In the genomic region with DNA sequence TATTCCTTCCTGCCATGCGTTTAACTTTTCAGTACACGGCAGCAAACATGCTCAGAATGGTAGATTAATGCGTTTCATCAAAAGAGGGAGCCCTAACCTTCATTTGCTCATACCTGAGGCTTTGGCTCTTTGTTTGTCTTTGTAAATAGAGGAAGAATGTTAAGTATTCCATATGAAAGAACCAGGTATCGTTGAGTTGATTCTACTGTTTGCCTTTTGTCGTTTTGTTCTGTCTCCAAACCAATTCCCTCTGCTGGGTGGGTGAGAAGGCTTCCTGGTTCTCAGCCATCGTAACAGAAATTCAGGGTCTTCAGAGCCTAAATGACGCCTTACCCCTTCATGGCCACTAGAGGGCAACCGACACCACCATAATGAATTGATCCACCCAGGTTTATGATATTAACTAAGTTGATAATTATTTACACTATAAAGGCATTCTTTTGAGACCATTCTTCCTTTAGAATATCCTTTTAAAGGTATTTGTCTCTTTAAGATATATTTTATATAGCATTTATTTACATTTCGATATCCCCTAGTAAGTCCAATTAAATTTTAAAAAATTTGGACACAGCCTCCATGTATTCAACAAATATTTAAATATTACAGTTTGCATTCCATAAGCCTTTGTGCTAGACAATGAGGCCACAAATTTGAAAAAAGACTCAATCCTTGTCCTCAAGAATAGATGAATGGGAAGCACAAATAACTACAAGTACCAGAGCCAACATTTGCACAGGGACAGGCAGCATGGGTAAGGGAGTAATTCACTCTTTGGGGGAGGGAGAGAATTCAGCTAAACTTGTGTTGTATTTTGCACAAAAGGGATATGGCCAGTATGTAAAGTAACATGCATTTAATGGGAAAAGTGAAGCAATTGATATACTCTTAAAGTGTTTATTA, we compare ENCODE assay signal across 8 cellular contexts. TPM values are rescaled to one million over a fixed set of nuclear protein-coding genes. Genes with fewer than 3 reads are reported as not detected.
DNase-seq lines count a peak whose midpoint lies in the region; ATAC-seq lines count a peak whose summit lies in the region.

No MANE protein-coding gene starts in this region.

- DNase-seq in CD1c-positive myeloid dendritic cell (ENCODE audit: extremely low spot score): peak; percentile 75
- DNase-seq in GM19240 (ENCODE audit: insufficient read length, low spot score): peak; percentile 64
- DNase-seq in NCI-H446 treated with DMSO at 0.1 percent for 48 hours (lab: John Stamatoyannopoulos, UW): peak; percentile 21
- DNase-seq in activated CD4-positive, alpha-beta T cell treated with anti-CD3 and anti-CD28 coated beads, Interleukin-2, amount 10 ng/mL, durations not matched to agents 24 days and 14 days: peak; percentile 82
- DNase-seq in effector CD4-positive, alpha-beta T cell: peak; percentile 35
- DNase-seq in memory B cell (ENCODE audit: low spot score in 2 of 2): peak; percentile 46 to 72
- peak; percentile 7 to 16 for DNase-seq in stimulated activated CD8-positive, alpha-beta memory T cell treated with anti-CD3 and anti-CD28 coated beads, Interleukin-7, amount 100 ng/mL, for 1 hour (ENCODE audit: low read depth in 2 of 2)

- H3K27me3 Mint-ChIP-seq in activated CD4-positive, alpha-beta T cell treated with anti-CD3 and anti-CD28 coated beads, Interleukin-2, amount 10 ng/mL, durations not matched to agents 24 days and 14 days: peaks cover 2% of the 10 kb centered on the region
- peaks cover 6% of the 10 kb centered on the region for H3K27me3 Mint-ChIP-seq in memory B cell

- H3K4me1 Mint-ChIP-seq in activated CD4-positive, alpha-beta T cell treated with anti-CD3 and anti-CD28 coated beads, Interleukin-2, amount 10 ng/mL, durations not matched to agents 24 days and 14 days: peaks cover 2% of the 10 kb centered on the region
- peaks cover 7% of the 10 kb centered on the region for H3K4me1 Mint-ChIP-seq in memory B cell

- no peaks in the 10 kb centered on the region for H3K9me3 Mint-ChIP-seq in activated CD4-positive, alpha-beta T cell treated with anti-CD3 and anti-CD28 coated beads, Interleukin-2, amount 10 ng/mL, durations not matched to agents 24 days and 14 days
- no peaks in the 10 kb centered on the region for H3K9me3 Mint-ChIP-seq in memory B cell

- intact Hi-C loops in activated CD4-positive, alpha-beta T cell treated with anti-CD3 and anti-CD28 coated beads, Interleukin-2, amount 10 ng/mL, durations not matched to agents 24 days and 14 days (cut with micrococcal nuclease): loop anchor here (1.0 to 5.0 kb wide), 5 partner anchors 96 to 401 kb away; a partner anchor contains a TSS

- peak overlapping the region; percentile 11 for H3K27ac Mint-ChIP-seq in activated CD4-positive, alpha-beta T cell treated with anti-CD3 and anti-CD28 coated beads, Interleukin-2, amount 10 ng/mL, durations not matched to agents 24 days and 14 days
- peak overlapping the region; percentile 80 for H3K27ac Mint-ChIP-seq in memory B cell

- H3K4me3 Mint-ChIP-seq in activated CD4-positive, alpha-beta T cell treated with anti-CD3 and anti-CD28 coated beads, Interleukin-2, amount 10 ng/mL, durations not matched to agents 24 days and 14 days: peak overlapping the region; percentile 81
- peak overlapping the region; percentile 87 for H3K4me3 Mint-ChIP-seq in memory B cell

- no peaks in the 10 kb centered on the region for H3K36me3 Mint-ChIP-seq in activated CD4-positive, alpha-beta T cell treated with anti-CD3 and anti-CD28 coated beads, Interleukin-2, amount 10 ng/mL, durations not matched to agents 24 days and 14 days (ENCODE audit: low read depth)
- no peaks in the 10 kb centered on the region for H3K36me3 Mint-ChIP-seq in memory B cell

- ATAC-seq in HG03354 (IDR thresholded peaks at IDR 0.05; ENCODE audit: poor library complexity, severe bottlenecking, unreplicated experiment): peak; percentile 93
- ATAC-seq in memory B cell (ENCODE audit: low read depth): peak; percentile 91

RNA-seq across cellular contexts. Expression of a gene that starts 48.1 kb away (rescaled TPM):
- 61.8 and 71.8 TPM in 2 replicates for total RNA-seq in activated CD4-positive, alpha-beta T cell treated with anti-CD3 and anti-CD28 coated beads, Interleukin-2, amount 10 ng/mL, durations not matched to agents 24 days and 14 days

RNA-seq across cellular contexts. Expression of a gene that starts 48.8 kb away (rescaled TPM):
- 1.2 and 1.3 TPM in 2 replicates for total RNA-seq in activated CD4-positive, alpha-beta T cell treated with anti-CD3 and anti-CD28 coated beads, Interleukin-2, amount 10 ng/mL, durations not matched to agents 24 days and 14 days

Comparison
In these comparisons a context has a peak if more than half of its experiments do, and no peak if none do; other contexts are left out.
1. Peak in every context shown above with its lines: DNase-seq and ATAC-seq.
2. DNase-seq: peak in every context shown above with its lines; median percentile 82 in activated CD4-positive, alpha-beta T cell treated with anti-CD3 and anti-CD28 coated beads, Interleukin-2, amount 10 ng/mL, durations not matched to agents 24 days and 14 days; 75 in CD1c-positive myeloid dendritic cell; 64 in GM19240; 59 in memory B cell; 35 in effector CD4-positive, alpha-beta T cell; 21 in NCI-H446 treated with DMSO at 0.1 percent for 48 hours; 12 in stimulated activated CD8-positive, alpha-beta memory T cell treated with anti-CD3 and anti-CD28 coated beads, Interleukin-7, amount 100 ng/mL, for 1 hour.